Comparison of ENCODE assay signal across 21 cellular contexts in genomic region chrX:124209792-124210576, GRCh38.
"Had no signal": no experiment of that assay in that cellular context is flagged by ENCODE, and none has a peak within 500 bp of the region (broad histone marks: within the 10 kb centered on the region; RNA-seq: fewer than 3 reads in every experiment).

No MANE protein-coding gene starts in this region.

- H3K4me3 ChIP-seq: body of pancreas, lower lobe of right lung, ovary, psoas muscle, thyroid gland, upper lobe of right lung had no signal

- H3K4me3 Mint-ChIP-seq: activated T-cell treated with anti-CD3 and anti-CD28 coated beads, Interleukin-2, amount 50 U/mL, for 24 hours; dendritic cell treated with granulocyte-macrophage colony-stimulating factor and Interleukin-4, amounts not matched to agents 40 ng/mL and 50 ng/mL, for 4 days; natural killer cell had no signal

- H3K27me3 ChIP-seq: body of pancreas, foreskin keratinocyte, neutrophil, ovary, thyroid gland, upper lobe of right lung had no signal

- ATAC-seq: body of pancreas; foreskin keratinocyte; natural killer cell; right cardiac atrium; stimulated activated naive CD8-positive, alpha-beta T cell treated with anti-CD3 and anti-CD28 coated beads, Interleukin-15, Interleukin-2, amounts not matched to agents 100 U/mL and 50 U/mL, for 24 hours; upper lobe of right lung had no signal

- H3K9me3 Mint-ChIP-seq: activated T-cell treated with anti-CD3 and anti-CD28 coated beads, Interleukin-2, amount 50 U/mL, for 24 hours; dendritic cell treated with granulocyte-macrophage colony-stimulating factor and Interleukin-4, amounts not matched to agents 40 ng/mL and 50 ng/mL, for 4 days; natural killer cell had no signal

- DNase-seq: activated CD4-positive, CD25-positive, alpha-beta regulatory T cell treated with anti-CD3 and anti-CD28 coated beads, Interleukin-2, amount 50 U/mL, for 72 hours; activated naive CD4-positive, alpha-beta T cell treated with Interleukin-2 at 50 U/mL for 16 hours; activated T-cell treated with anti-CD3 and anti-CD28 coated beads, Interleukin-2, amount 50 U/mL, for 24 hours; body of pancreas; effector CD4-positive, alpha-beta T cell; erythroblast; foreskin keratinocyte; lower lobe of right lung; natural killer cell; ovary; psoas muscle; right cardiac atrium; stimulated activated CD4-positive, alpha-beta T cell treated with anti-CD3 and anti-CD28 coated beads, Interleukin-12 subunit alpha, Interleukin-12 subunit beta, amount 100 ng/mL, for 4 hours; stimulated activated CD4-positive, alpha-beta T cell treated with anti-CD3 and anti-CD28 coated beads, Interleukin-4, amount 100 ng/mL, for 4 hours; stimulated activated naive CD8-positive, alpha-beta T cell treated with anti-CD3 and anti-CD28 coated beads, Interleukin-15, Interleukin-2, amounts not matched to agents 100 U/mL and 50 U/mL, for 24 hours; substantia nigra; T-helper 2 cell; thyroid gland; upper lobe of right lung had no signal

- H3K9me3 ChIP-seq: body of pancreas, lower lobe of right lung, neutrophil, ovary, psoas muscle, thyroid gland, upper lobe of right lung had no signal

- H3K36me3 Mint-ChIP-seq: natural killer cell had no signal

- H3K27ac Mint-ChIP-seq: activated T-cell treated with anti-CD3 and anti-CD28 coated beads, Interleukin-2, amount 50 U/mL, for 24 hours; dendritic cell treated with granulocyte-macrophage colony-stimulating factor and Interleukin-4, amounts not matched to agents 40 ng/mL and 50 ng/mL, for 4 days; natural killer cell had no signal

- H3K4me1 ChIP-seq: body of pancreas, foreskin keratinocyte, lower lobe of right lung, thyroid gland, upper lobe of right lung had no signal

- H3K27ac ChIP-seq: body of pancreas, foreskin keratinocyte, lower lobe of right lung, neutrophil, ovary, psoas muscle, thyroid gland, upper lobe of right lung had no signal

- H3K36me3 ChIP-seq: lower lobe of right lung, neutrophil, ovary, thyroid gland, upper lobe of right lung had no signal

- H3K27me3 Mint-ChIP-seq: dendritic cell treated with granulocyte-macrophage colony-stimulating factor and Interleukin-4, amounts not matched to agents 40 ng/mL and 50 ng/mL, for 4 days had no signal
